Comparison of ENCODE assay signal across 18 cellular contexts in the genomic region with DNA sequence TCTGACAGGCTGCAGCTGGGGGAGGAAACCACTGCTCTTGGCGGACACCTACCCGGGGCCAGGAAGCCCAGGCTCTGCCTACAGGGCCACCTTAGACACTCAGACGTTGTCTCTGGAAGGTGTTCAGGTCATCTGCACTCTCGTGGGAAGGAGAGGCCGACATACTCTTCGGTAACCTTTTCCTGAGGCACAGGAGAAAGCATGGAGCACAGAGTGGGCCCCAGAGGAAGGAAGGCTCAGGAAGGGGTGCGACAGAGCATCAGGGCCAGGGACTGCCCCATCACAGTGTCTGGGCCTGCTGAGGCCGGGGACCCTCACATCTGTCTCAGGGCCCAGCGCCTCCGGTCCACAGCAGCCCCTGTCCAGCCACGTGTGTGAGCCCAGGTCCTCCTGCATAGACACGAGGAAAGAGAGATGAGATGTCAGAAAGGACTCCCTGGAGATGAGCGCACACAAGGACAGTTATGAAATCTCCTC. TPM values are rescaled to one million over a fixed set of nuclear protein-coding genes. Genes with fewer than 3 reads are reported as not detected.
DNase-seq lines count a peak whose midpoint lies in the region; ATAC-seq lines count a peak whose summit lies in the region.
"Had no signal": no experiment of that assay in that cellular context is flagged by ENCODE, and none has a peak within 500 bp of the region (broad histone marks: within the 10 kb centered on the region; RNA-seq: fewer than 3 reads in every experiment).

No MANE protein-coding gene starts in this region.

- no peaks in the 10 kb centered on the region for H3K9me3 Mint-ChIP-seq in effector memory CD8-positive, alpha-beta T cell
- H3K9me3 Mint-ChIP-seq: activated naive CD4-positive, alpha-beta T cell treated with anti-CD3 and anti-CD28 coated beads, Interleukin-2, amount 10 ng/mL, durations not matched to agents 7 days and 5 days; dendritic cell treated with granulocyte-macrophage colony-stimulating factor and Interleukin-4, amounts not matched to agents 40 ng/mL and 50 ng/mL, for 4 days; T-cell had no signal

- H3K27me3 Mint-ChIP-seq in effector memory CD8-positive, alpha-beta T cell: peaks cover 9 to 21% of the 10 kb centered on the region in 2 donors

- peak; percentile 2 for ATAC-seq in Right ventricle myocardium superior (ENCODE audit: poor library complexity)
- peak; percentile 13 to 15 for ATAC-seq in right cardiac atrium
- ATAC-seq in effector memory CD8-positive, alpha-beta T cell (replicated peaks): no peak
- ATAC-seq: T-cell had no signal

- H3K36me3 ChIP-seq in rectal smooth muscle tissue (ENCODE audit: control insufficient read depth, insufficient read depth, low read length): no peaks in the 10 kb centered on the region
- H3K36me3 ChIP-seq: MG63 had no signal

- H3K9me3 ChIP-seq in right cardiac atrium (ENCODE audit: control insufficient read depth, low read length): no peaks in the 10 kb centered on the region
- H3K9me3 ChIP-seq: MG63 had no signal

- intact Hi-C loops in Right ventricle myocardium superior (cut with DNase I): no loop called here
- intact Hi-C loops in cardiac septum (cut with DNase I): no loop called here
- intact Hi-C loops in right cardiac atrium (cut with DNase I): no loop called here

- H3K27ac ChIP-seq in right cardiac atrium (ENCODE audit: low read length) (peak overlapping the region; percentile 19), rectal smooth muscle tissue (ENCODE audit: low read depth, low read length) (peak overlapping the region; percentile 77)

- H3K9ac ChIP-seq in rectal smooth muscle tissue (ENCODE audit: low read length): no peak overlapping the region

- no peak overlapping the region for H3K27ac Mint-ChIP-seq in effector memory CD8-positive, alpha-beta T cell
- H3K27ac Mint-ChIP-seq: activated naive CD4-positive, alpha-beta T cell treated with anti-CD3 and anti-CD28 coated beads, Interleukin-2, amount 10 ng/mL, durations not matched to agents 7 days and 5 days; dendritic cell treated with granulocyte-macrophage colony-stimulating factor and Interleukin-4, amounts not matched to agents 40 ng/mL and 50 ng/mL, for 4 days; T-cell had no signal

- H3K4me1 ChIP-seq in right cardiac atrium (ENCODE audit: control insufficient read depth, insufficient read depth, low read length): peaks cover 17% of the 10 kb centered on the region
- peaks cover 15% of the 10 kb centered on the region for H3K4me1 ChIP-seq in rectal smooth muscle tissue (ENCODE audit: control insufficient read depth, insufficient read depth, low read length)

- DNase-seq in Right ventricle myocardium superior (no peak), cardiac septum (ENCODE audit: low spot score) (no peak), right cardiac atrium (no peak), NCI-H524 (lab: John Stamatoyannopoulos, UW) (no peak), NCI-H146 treated with DMSO at 0.1 percent for 48 hours (lab: John Stamatoyannopoulos, UW; ENCODE audit: unreplicated experiment) (no peak)
- no peak for DNase-seq in NK-92 treated with Interleukin-12 subunit alpha and Interleukin-12 subunit beta, amount 100 ng/mL, for 24 hours (lab: John Stamatoyannopoulos, UW)
- no peak for DNase-seq in effector memory CD8-positive, alpha-beta T cell
- DNase-seq: activated CD4-positive, alpha-beta T cell treated with anti-CD3 and anti-CD28 coated beads, Interleukin-2, amount 50 U/mL, for 1 hour; activated naive CD4-positive, alpha-beta T cell treated with anti-CD3 and anti-CD28 coated beads, Interleukin-2, amount 10 ng/mL, durations not matched to agents 7 days and 5 days; C1 segment of cervical spinal cord; erythroblast; MG63; NCI-H187; NCI-H446 treated with DMSO at 0.1 percent for 48 hours; stimulated activated CD4-positive, alpha-beta T cell treated with anti-CD3 and anti-CD28 coated beads, Interleukin-1b, Interleukin-23, amount 100 ng/mL, for 48 hours; T-cell had no signal

- peaks cover 0 to 6% of the 10 kb centered on the region in 2 donors for H3K4me1 Mint-ChIP-seq in effector memory CD8-positive, alpha-beta T cell (ENCODE audit: low read depth in 2 of 2)
- H3K4me1 Mint-ChIP-seq: T-cell had no signal

- no peak overlapping the region for H3K4me3 Mint-ChIP-seq in effector memory CD8-positive, alpha-beta T cell
- H3K4me3 Mint-ChIP-seq: activated naive CD4-positive, alpha-beta T cell treated with anti-CD3 and anti-CD28 coated beads, Interleukin-2, amount 10 ng/mL, durations not matched to agents 7 days and 5 days; dendritic cell treated with granulocyte-macrophage colony-stimulating factor and Interleukin-4, amounts not matched to agents 40 ng/mL and 50 ng/mL, for 4 days; T-cell had no signal

- H3K27me3 ChIP-seq in right cardiac atrium (ENCODE audit: control insufficient read depth, insufficient read depth) (no peaks in the 10 kb centered on the region), rectal smooth muscle tissue (ENCODE audit: control insufficient read depth, insufficient read depth, low read length) (peaks cover 3% of the 10 kb centered on the region)
- H3K27me3 ChIP-seq: MG63 had no signal

- H3K36me3 Mint-ChIP-seq in effector memory CD8-positive, alpha-beta T cell (ENCODE audit: insufficient read depth): no peaks in the 10 kb centered on the region
- H3K36me3 Mint-ChIP-seq: activated naive CD4-positive, alpha-beta T cell treated with anti-CD3 and anti-CD28 coated beads, Interleukin-2, amount 10 ng/mL, durations not matched to agents 7 days and 5 days; T-cell had no signal

- H3K4me3 ChIP-seq in right cardiac atrium (ENCODE audit: low read length) (no peak overlapping the region), rectal smooth muscle tissue (ENCODE audit: low read length) (no peak overlapping the region)
- H3K4me3 ChIP-seq: MG63 had no signal

- WGBS in right cardiac atrium: 64% methylated on average over 13 of the region's 13 CpGs

RNA-seq across cellular contexts. Expression of a gene that starts 18.2 kb away (rescaled TPM):
- total RNA-seq in Right ventricle myocardium superior: 20.5 TPM
- total RNA-seq in cardiac septum: 12.2 TPM
- 10 to 100 TPM; 24.8 to 31.2 (median 28.0) TPM for total RNA-seq in right cardiac atrium
- 10.0 TPM for polyA plus RNA-seq in right cardiac atrium
